Comparison of ENCODE assay signal across 1 cellular context in the genomic region with DNA sequence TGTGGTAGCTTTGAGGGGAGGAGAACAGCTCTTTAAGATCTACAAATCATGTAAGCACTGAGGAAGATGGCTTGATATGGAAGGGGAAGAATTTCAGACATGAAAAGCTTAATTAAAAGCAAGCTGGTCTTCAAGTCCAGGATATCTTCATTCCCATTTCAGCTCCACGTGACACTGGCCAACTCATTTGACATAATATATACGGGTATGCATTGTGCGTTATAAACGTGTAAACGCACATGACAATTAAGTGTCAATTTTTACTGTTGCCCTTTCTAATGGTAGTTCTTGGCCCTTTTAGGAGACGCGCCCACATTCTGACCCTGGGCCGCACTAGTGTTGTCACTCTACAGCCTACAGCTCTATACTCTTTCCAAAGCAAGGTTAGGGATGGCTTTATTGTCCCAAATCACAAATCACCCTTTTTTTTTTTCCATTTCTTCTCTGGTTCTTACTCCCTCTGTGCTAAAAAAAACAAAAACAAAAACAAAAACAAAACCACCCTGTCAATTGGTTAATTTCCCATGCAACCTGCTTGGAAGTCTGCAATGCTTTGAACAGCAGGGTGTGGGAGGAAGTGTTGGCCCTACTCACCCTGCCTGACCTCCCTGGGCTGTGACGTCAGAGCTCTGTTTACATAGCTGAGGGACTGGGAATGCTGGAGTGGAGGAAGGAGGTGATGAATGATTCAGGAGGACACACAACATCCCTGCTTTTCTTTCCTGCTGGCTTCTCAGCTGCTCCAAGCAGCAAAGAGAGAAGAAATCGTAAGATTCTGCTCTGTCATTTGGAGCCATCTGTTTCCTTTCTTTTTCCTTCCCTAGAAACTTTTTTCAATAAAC.
TF ChIP-seq lines count a peak whose summit lies in the region.

No MANE protein-coding gene starts in this region.

TF ChIP-seq in A549, 52 proteins besides CTCF, POLR2A, EP300 and RAD21 (continued from another document):
- TF ChIP-seq ATOH8 (CRISPR knock-in tag; IDR thresholded peaks at IDR 0.05; ENCODE audit: low read depth) (peak; percentile 76), ZNF302 (CRISPR knock-in tag; IDR thresholded peaks at IDR 0.05) (peak; percentile 59; the same call in 1 of the 2 replicates), HOXB13 (CRISPR knock-in tag; IDR thresholded peaks at IDR 0.05; ENCODE audit: low read depth) (peak; percentile 49; the same call in 1 of the 2 replicates), RARB (CRISPR knock-in tag; IDR thresholded peaks at IDR 0.05) (peak; percentile 90), JUN (IDR thresholded peaks at IDR 0.05) (peak; percentile 91 to 92; a peak in 4 of 5 replicates), RCOR1 (IDR thresholded peaks at IDR 0.05; ENCODE audit: low read depth, low read length) (no peak), FOSB (CRISPR knock-in tag; IDR thresholded peaks at IDR 0.05) (no peak), HOXA7 (CRISPR knock-in tag; IDR thresholded peaks at IDR 0.05) (peak; percentile 60; the same call in 1 of the 2 replicates), BHLHE40 (IDR thresholded peaks at IDR 0.05; ENCODE audit: low read depth, low read length) (no peak), MAFK (IDR thresholded peaks at IDR 0.05; ENCODE audit: partially characterized antibody) (no peak), FOSL2 (IDR thresholded peaks at IDR 0.05) (0 out of 2 replicates have a peak, but pooled peaks have one; percentile 29), FOSL2 (CRISPR knock-in tag; IDR thresholded peaks at IDR 0.05) (peak; percentile 92), CBX2 (IDR thresholded peaks at IDR 0.05; ENCODE audit: borderline replicate concordance, low read depth) (no peak), HDAC2 (IDR thresholded peaks at IDR 0.05) (no peak), ZSCAN20 (CRISPR knock-in tag; IDR thresholded peaks at IDR 0.05) (peak; percentile 81; the same call in 1 of the 2 replicates), GATA3 (IDR thresholded peaks at IDR 0.05; ENCODE audit: borderline replicate concordance) (peak; percentile 94), POLR2AphosphoS2 (conservative IDR thresholded peaks at IDR 0.05; ENCODE audit: low read length) (no peak), MAX (IDR thresholded peaks at IDR 0.05) (peak; percentile 86), ELK1 (IDR thresholded peaks at IDR 0.05; ENCODE audit: low read depth, low read length) (no peak), EHF (CRISPR knock-in tag; IDR thresholded peaks at IDR 0.05) (0 out of 2 replicates have a peak, but pooled peaks have one; percentile 16), ESRRA (IDR thresholded peaks at IDR 0.05; ENCODE audit: borderline replicate concordance, low read length) (no peak), ZFP36 (IDR thresholded peaks at IDR 0.05; ENCODE audit: borderline replicate concordance, partially characterized antibody) (no peak), SMC3 (IDR thresholded peaks at IDR 0.05) (no peak), KDM1A (IDR thresholded peaks at IDR 0.05; ENCODE audit: low read depth) (no peak), FOXS1 (CRISPR knock-in tag; IDR thresholded peaks at IDR 0.05) (peak; percentile 69), TFCP2L1 (CRISPR knock-in tag; IDR thresholded peaks at IDR 0.05) (no peak), RNF2 (IDR thresholded peaks at IDR 0.05; ENCODE audit: borderline replicate concordance, low read depth) (no peak), CBX8 (IDR thresholded peaks at IDR 0.05) (no peak), HEYL (CRISPR knock-in tag; IDR thresholded peaks at IDR 0.05) (peak; percentile 91), JUNB (IDR thresholded peaks at IDR 0.05) (peak; percentile 72; the same call in 1 of the 2 replicates), HOXB5 (CRISPR knock-in tag; IDR thresholded peaks at IDR 0.05) (peak; percentile 55)
- TF ChIP-seq, protein P1, sequence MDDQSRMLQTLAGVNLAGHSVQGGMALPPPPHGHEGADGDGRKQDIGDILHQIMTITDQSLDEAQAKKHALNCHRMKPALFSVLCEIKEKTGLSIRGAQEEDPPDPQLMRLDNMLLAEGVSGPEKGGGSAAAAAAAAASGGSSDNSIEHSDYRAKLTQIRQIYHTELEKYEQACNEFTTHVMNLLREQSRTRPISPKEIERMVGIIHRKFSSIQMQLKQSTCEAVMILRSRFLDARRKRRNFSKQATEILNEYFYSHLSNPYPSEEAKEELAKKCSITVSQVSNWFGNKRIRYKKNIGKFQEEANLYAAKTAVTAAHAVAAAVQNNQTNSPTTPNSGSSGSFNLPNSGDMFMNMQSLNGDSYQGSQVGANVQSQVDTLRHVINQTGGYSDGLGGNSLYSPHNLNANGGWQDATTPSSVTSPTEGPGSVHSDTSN (IDR thresholded peaks at IDR 0.05), result peak; percentile 79
- TF ChIP-seq, protein P2, sequence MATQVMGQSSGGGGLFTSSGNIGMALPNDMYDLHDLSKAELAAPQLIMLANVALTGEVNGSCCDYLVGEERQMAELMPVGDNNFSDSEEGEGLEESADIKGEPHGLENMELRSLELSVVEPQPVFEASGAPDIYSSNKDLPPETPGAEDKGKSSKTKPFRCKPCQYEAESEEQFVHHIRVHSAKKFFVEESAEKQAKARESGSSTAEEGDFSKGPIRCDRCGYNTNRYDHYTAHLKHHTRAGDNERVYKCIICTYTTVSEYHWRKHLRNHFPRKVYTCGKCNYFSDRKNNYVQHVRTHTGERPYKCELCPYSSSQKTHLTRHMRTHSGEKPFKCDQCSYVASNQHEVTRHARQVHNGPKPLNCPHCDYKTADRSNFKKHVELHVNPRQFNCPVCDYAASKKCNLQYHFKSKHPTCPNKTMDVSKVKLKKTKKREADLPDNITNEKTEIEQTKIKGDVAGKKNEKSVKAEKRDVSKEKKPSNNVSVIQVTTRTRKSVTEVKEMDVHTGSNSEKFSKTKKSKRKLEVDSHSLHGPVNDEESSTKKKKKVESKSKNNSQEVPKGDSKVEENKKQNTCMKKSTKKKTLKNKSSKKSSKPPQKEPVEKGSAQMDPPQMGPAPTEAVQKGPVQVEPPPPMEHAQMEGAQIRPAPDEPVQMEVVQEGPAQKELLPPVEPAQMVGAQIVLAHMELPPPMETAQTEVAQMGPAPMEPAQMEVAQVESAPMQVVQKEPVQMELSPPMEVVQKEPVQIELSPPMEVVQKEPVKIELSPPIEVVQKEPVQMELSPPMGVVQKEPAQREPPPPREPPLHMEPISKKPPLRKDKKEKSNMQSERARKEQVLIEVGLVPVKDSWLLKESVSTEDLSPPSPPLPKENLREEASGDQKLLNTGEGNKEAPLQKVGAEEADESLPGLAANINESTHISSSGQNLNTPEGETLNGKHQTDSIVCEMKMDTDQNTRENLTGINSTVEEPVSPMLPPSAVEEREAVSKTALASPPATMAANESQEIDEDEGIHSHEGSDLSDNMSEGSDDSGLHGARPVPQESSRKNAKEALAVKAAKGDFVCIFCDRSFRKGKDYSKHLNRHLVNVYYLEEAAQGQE (IDR thresholded peaks at IDR 0.05), result no peak
